9 cellular contexts compared by ENCODE assay signal in the genomic region with DNA sequence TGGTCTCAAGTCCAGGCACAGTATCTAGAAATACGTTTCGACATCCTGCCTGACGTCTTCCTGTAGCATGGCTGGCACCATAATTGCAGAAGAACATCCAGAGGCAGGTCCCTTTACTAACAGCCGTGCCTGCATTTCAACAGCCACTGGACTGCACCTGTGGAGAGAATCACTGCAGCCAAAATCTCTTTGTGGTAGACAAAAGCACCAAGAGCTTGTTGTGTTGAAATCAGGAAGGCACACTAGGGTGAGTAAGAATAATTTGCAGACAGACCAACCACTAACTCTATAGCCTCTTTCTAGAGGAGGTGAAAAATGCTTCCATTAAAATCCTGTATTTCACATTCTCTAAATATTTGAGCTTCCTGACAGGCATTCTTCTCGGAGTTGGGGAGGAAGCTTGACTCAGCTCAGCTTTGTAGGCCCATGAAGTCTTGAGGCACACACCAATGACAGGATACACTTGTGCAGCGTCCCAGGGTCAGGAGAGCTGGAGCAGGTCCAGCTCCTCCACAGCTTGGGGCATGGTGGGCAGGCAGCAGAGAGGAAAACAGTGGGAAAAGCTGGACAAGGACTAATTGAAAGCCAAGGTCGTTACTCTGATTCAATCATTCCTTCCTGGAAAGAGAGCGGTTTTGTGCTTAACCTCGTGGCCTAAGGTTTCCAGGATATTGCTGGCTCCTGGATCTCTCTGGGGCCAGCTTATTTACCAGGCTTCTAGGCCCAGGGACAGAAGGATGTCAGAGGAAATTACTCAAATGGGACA.
DNase-seq lines count a peak whose midpoint lies in the region; ATAC-seq and TF ChIP-seq lines count a peak whose summit lies in the region.
"Had no signal": no experiment of that assay in that cellular context is flagged by ENCODE, and none has a peak within 500 bp of the region (broad histone marks: within the 10 kb centered on the region; RNA-seq: fewer than 3 reads in every experiment).

No MANE protein-coding gene starts in this region.

- peak; percentile 16 for DNase-seq in HFF-Myc (ENCODE audit: extremely low read depth, low read depth)
- no peak for DNase-seq in ascending aorta (ENCODE audit: low spot score in 2 of 2)
- DNase-seq in right atrium auricular region (ENCODE audit: low spot score): peak; percentile 59
- no peak for DNase-seq in gastrocnemius medialis
- DNase-seq in LoVo (ENCODE audit: low spot score): no peak

- no peak for TF ChIP-seq POLR2A in gastrocnemius medialis (IDR thresholded peaks at IDR 0.05)

- no peaks in the 10 kb centered on the region for H3K27me3 ChIP-seq in ascending aorta
- H3K27me3 ChIP-seq in right atrium auricular region: no peaks in the 10 kb centered on the region
- no peaks in the 10 kb centered on the region for H3K27me3 ChIP-seq in gastrocnemius medialis

- TF ChIP-seq CTCF in HFF-Myc (IDR thresholded peaks at IDR 0.05; ENCODE audit: low read depth, low read length, missing control alignments): no peak
- TF ChIP-seq CTCF in ascending aorta (IDR thresholded peaks at IDR 0.05): no peak
- TF ChIP-seq CTCF in right atrium auricular region (IDR thresholded peaks at IDR 0.05): no peak
- no peak for TF ChIP-seq CTCF in gastrocnemius medialis (IDR thresholded peaks at IDR 0.05 in 4 of 5, conservative IDR thresholded peaks at IDR 0.05 in 1 of 5)

- ATAC-seq in gastrocnemius medialis (peak; percentile 57 to 62), HG03025 (IDR thresholded peaks at IDR 0.05; ENCODE audit: low FRiP score, unreplicated experiment) (no peak), HG03442 (IDR thresholded peaks at IDR 0.05; ENCODE audit: unreplicated experiment) (no peak), HG02610 (IDR thresholded peaks at IDR 0.05; ENCODE audit: unreplicated experiment) (no peak)
- ATAC-seq: GM12878 had no signal

- intact Hi-C loops in ascending aorta (cut with DNase I) (no loop called here), gastrocnemius medialis (cut with DNase I; ENCODE audit: low total_unique reads) (no loop called here)

- H3K36me3 ChIP-seq in ascending aorta (no peaks in the 10 kb centered on the region), right atrium auricular region (no peaks in the 10 kb centered on the region), gastrocnemius medialis (no peaks in the 10 kb centered on the region)

- H3K4me3 ChIP-seq in HFF-Myc (replicated peaks; ENCODE audit: low read depth, low read length): no peak overlapping the region
- H3K4me3 ChIP-seq in ascending aorta: no peak overlapping the region
- no peak overlapping the region for H3K4me3 ChIP-seq in right atrium auricular region
- no peak overlapping the region for H3K4me3 ChIP-seq in gastrocnemius medialis
- H3K4me3 ChIP-seq: GM12878 had no signal

- H3K4me1 ChIP-seq in ascending aorta (peaks cover 5 to 26% of the 10 kb centered on the region in 2 donors), right atrium auricular region (peaks cover 0 to 41% of the 10 kb centered on the region in 2 donors), gastrocnemius medialis (peaks cover 25 to 43% of the 10 kb centered on the region in 2 donors)

- peak overlapping the region; percentile 28 to 46 for H3K27ac ChIP-seq in ascending aorta
- H3K27ac ChIP-seq in right atrium auricular region: peak overlapping the region; percentile 61 to 72
- H3K27ac ChIP-seq in gastrocnemius medialis: peak overlapping the region; percentile 39 to 71 (median 63)

- in situ Hi-C loops in gastrocnemius medialis (cut with MboI; ENCODE audit: low sequenced_read_pairs in 4 of 4): no loop called here

- H3K9me3 ChIP-seq in ascending aorta (no peaks in the 10 kb centered on the region), right atrium auricular region (peaks cover 0 to 3% of the 10 kb centered on the region in 2 donors), gastrocnemius medialis (no peaks in the 10 kb centered on the region)

Comparison
In these comparisons a context has a peak if more than half of its experiments do, and no peak if none do; other contexts are left out.
1. DNase-seq: peak in HFF-Myc (single experiment) and right atrium auricular region (single experiment); none in ascending aorta (0 of 2), gastrocnemius medialis (0 of 2) and LoVo (single experiment).
2. ATAC-seq: peak in gastrocnemius medialis (2 of 2); none in HG03025 (single experiment), HG03442 (single experiment) and HG02610 (single experiment).
3. Peak in every context shown above with its lines, with median percentiles within 50 percentile points of each other: H3K27ac ChIP-seq.